In the genomic region with DNA sequence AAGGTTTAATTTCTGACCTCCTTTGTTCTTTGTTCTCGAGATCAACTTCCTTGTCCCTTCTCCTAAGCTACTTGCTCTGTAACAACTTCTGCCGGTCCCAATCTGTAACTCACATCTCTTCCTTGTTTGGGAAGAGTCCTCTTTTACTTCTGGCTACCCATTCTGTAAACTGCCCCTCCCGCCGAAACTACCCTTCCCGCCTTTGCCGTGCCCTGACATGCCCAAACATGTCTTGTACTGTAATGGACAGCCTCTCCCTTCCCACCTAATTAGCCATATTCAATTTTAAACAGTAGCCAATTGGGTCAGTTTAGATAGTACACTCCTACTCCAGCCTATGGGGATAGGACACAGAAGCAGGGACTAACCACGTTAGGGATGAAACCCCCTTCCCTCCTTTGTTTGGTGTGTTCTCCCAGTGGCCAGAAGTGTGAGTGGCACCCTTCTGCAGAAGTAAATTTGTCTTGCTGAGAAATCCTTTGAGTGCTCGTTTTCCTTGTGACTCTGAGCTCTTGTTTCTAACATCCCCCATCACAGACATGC, we compare ENCODE assay signal across 29 cellular contexts. TPM values are rescaled to one million over a fixed set of nuclear protein-coding genes. Genes with fewer than 3 reads are reported as not detected.
A peak's percentile ranks its signal among the peaks of the same experiment; 100 is the strongest.
DNase-seq lines count a peak whose midpoint lies in the region; FAIRE-seq and TF ChIP-seq lines count a peak whose summit lies in the region.
"Had no signal": no experiment of that assay in that cellular context is flagged by ENCODE, and none has a peak within 500 bp of the region (broad histone marks: within the 10 kb centered on the region; RNA-seq: fewer than 3 reads in every experiment).

No MANE protein-coding gene starts in this region.

- H3K4me3 Mint-ChIP-seq in nephron progenitor cell: peak overlapping the region; percentile 29
- H3K4me3 Mint-ChIP-seq: activated B cell treated with CpG ODN at 0.5 μM for 24 hours; CD8-positive, alpha-beta T cell; stimulated activated effector memory CD8-positive, alpha-beta T cell treated with anti-CD3 and anti-CD28 coated beads, Interleukin-12 subunit alpha, Interleukin-12 subunit beta, amount 100 ng/mL, for 72 hours had no signal

- CTCF ChIA-PET in H1 (lab: Charles Lee; ENCODE audit: partially characterized antibody): interaction anchor here (0.7 to 1.9 kb wide), 8 partner anchors 9 to 113 kb away, joined by 3 to 9 read pairs (median 4); no protein-coding TSS in a partner anchor

- 0 out of 2 replicates have a peak overlapping the region, but pooled peaks have one; percentile 61 for H2BK20ac ChIP-seq in H1 (ENCODE audit: low read length)

- no peak for TF ChIP-seq POLR2A in H1 (IDR thresholded peaks at IDR 0.05; ENCODE audit: control extremely low read depth in 1 of 2, low read depth in 2 of 2, low read length in 2 of 2)

- WGBS in H1 (ENCODE audit: extremely low coverage in 1 of 2, insufficient coverage in 1 of 2, insufficient read length in 1 of 2, insufficient replicate concordance in 2 of 2, low coverage in 1 of 2, low lambda C conversion rate in 2 of 2, missing lambda C conversion rate in 1 of 2), 2 experiments: 71% methylated on average over 8 of the region's 8 CpGs; no CpG with 5 or more reads in 1 of the 2 experiments
- 89% methylated on average over 8 of the region's 8 CpGs for WGBS in mesenchymal stem cell

- peak overlapping the region; percentile 97 for H3K27ac Mint-ChIP-seq in nephron progenitor cell
- H3K27ac Mint-ChIP-seq: activated B cell treated with CpG ODN at 0.5 μM for 24 hours; CD8-positive, alpha-beta T cell; stimulated activated effector memory CD8-positive, alpha-beta T cell treated with anti-CD3 and anti-CD28 coated beads, Interleukin-12 subunit alpha, Interleukin-12 subunit beta, amount 100 ng/mL, for 72 hours had no signal

- POLR2A ChIA-PET in H1 (lab: Charles Lee; ENCODE audit: partially characterized antibody): interaction anchor here (1.6 kb wide), 1 partner anchor 34 kb away, joined by 4 read pairs; no protein-coding TSS in a partner anchor

- TF ChIP-seq CTCF in H1 (IDR thresholded peaks at IDR 0.05; ENCODE audit: control extremely low read depth in 1 of 3, insufficient read depth in 1 of 3, low read depth in 1 of 3, low read length in 3 of 3): peak in 1 of 3 experiments; percentile 36; a peak in 1 of 4 replicates
- TF ChIP-seq CTCF in nephron progenitor cell (IDR thresholded peaks at IDR 0.05): no peak

- H3K4ac ChIP-seq in H1 (replicated peaks; ENCODE audit: insufficient read length, low read depth, low read length) (no peak overlapping the region), mesenchymal stem cell (ENCODE audit: low read depth in 1 of 2, low read length in 2 of 2) (no peak overlapping the region)

- H3K4me2 ChIP-seq in H1 (ENCODE audit: insufficient read depth in 1 of 2, low read depth in 2 of 2, low read length in 2 of 2) (no peak overlapping the region), mesenchymal stem cell (ENCODE audit: low read length, poor library complexity, severe bottlenecking) (no peak overlapping the region)

- H2BK15ac ChIP-seq in H1 (ENCODE audit: low read length) (no peak overlapping the region), mesenchymal stem cell (ENCODE audit: low read depth, poor library complexity, severe bottlenecking) (no peak overlapping the region)

- no peak overlapping the region for H3K23ac ChIP-seq in H1 (ENCODE audit: insufficient read length)
- H3K23ac ChIP-seq in mesenchymal stem cell (ENCODE audit: low read length in 2 of 2): no peak overlapping the region

- no peak overlapping the region for H3K4me3 ChIP-seq in H1 (ENCODE audit: extremely low read depth in 1 of 4, insufficient read depth in 2 of 4, low read depth in 3 of 4, low read length in 4 of 4)
- H3K4me3 ChIP-seq in mesenchymal stem cell (ENCODE audit: insufficient read depth in 1 of 2, low read depth in 1 of 2, low read length in 2 of 2): no peak overlapping the region
- H3K4me3 ChIP-seq: coronary artery, HAP-1, psoas muscle, SK-N-MC, skin epidermis had no signal

- H3K36me3 Mint-ChIP-seq in nephron progenitor cell (ENCODE audit: low read depth): peaks cover 83% of the 10 kb centered on the region
- H3K36me3 Mint-ChIP-seq: CD8-positive, alpha-beta T cell; stimulated activated effector memory CD8-positive, alpha-beta T cell treated with anti-CD3 and anti-CD28 coated beads, Interleukin-12 subunit alpha, Interleukin-12 subunit beta, amount 100 ng/mL, for 72 hours had no signal

- no peak; a peak in 1 of 4 replicates for TF ChIP-seq RAD21 in H1 (IDR thresholded peaks at IDR 0.05 in 1 of 2, conservative IDR thresholded peaks at IDR 0.05 in 1 of 2; ENCODE audit: low read depth in 2 of 2, low read length in 2 of 2)

- H3K79me1 ChIP-seq in H1 (ENCODE audit: low read depth, low read length) (no peaks in the 10 kb centered on the region), mesenchymal stem cell (replicated peaks; ENCODE audit: low read length, poor library complexity, severe bottlenecking) (peaks cover 15% of the 10 kb centered on the region)

- H4K8ac ChIP-seq in H1 (ENCODE audit: extremely low read depth, insufficient read depth, low read length) (no peak overlapping the region), mesenchymal stem cell (ENCODE audit: low read length) (no peak overlapping the region)

- H2BK5ac ChIP-seq in H1 (ENCODE audit: low read depth, low read length) (peak overlapping the region; percentile 85; the same call in 1 of the 2 replicates), mesenchymal stem cell (ENCODE audit: low read depth, low read length, poor library complexity, severe bottlenecking) (no peak overlapping the region)

- DNase-seq in HT1080 (ENCODE audit: low read depth) (peak; percentile 25), NCI-H748 (lab: John Stamatoyannopoulos, UW; ENCODE audit: unreplicated experiment) (peak; percentile 81), H1 (ENCODE audit: low read depth in 1 of 2, low spot score in 2 of 2) (no peak), nephron progenitor cell (no peak), cerebellar nuclear complex (lab: John Stamatoyannopoulos, UW) (no peak), NCI-H2107 (lab: John Stamatoyannopoulos, UW) (no peak), mesenchymal stem cell (no peak)
- DNase-seq: activated B cell treated with CpG ODN at 0.5 μM for 24 hours; activated CD4-positive, alpha-beta T cell treated with anti-CD3 and anti-CD28 coated beads, Interleukin-2, amount 50 U/mL, for 4 hours; activated CD8-positive, alpha-beta memory T cell treated with anti-CD3 and anti-CD28 coated beads, Interleukin-2, amount 50 U/mL, for 48 hours; activated effector memory CD4-positive, alpha-beta T cell treated with Interleukin-2 at 50 U/mL for 16 hours; CD8-positive, alpha-beta T cell; Kasumi-1; left ventricle myocardium superior; NCI-H1092 treated with DMSO at 0.1 percent for 48 hours; NCI-H2029; NCI-H446 treated with DMSO at 0.1 percent for 48 hours; NK-92 treated with Interleukin-12 subunit alpha and Interleukin-12 subunit beta, amount 100 ng/mL, for 24 hours; psoas muscle; stimulated activated CD4-positive, alpha-beta T cell treated with anti-CD3 and anti-CD28 coated beads, Interleukin-2, amount 100 ng/mL, for 24 hours; T-helper 9 cell had no signal

- no peak for TF ChIP-seq EP300 in H1 (IDR thresholded peaks at IDR 0.05; ENCODE audit: borderline replicate concordance in 1 of 2, low read depth in 2 of 2, low read length in 2 of 2)

- H3K18ac ChIP-seq in H1 (ENCODE audit: extremely low read depth, low read length) (peak overlapping the region; percentile 19; the same call in 1 of the 2 replicates), mesenchymal stem cell (ENCODE audit: low read depth in 1 of 2, low read length in 2 of 2) (no peak overlapping the region)

- H4K20me1 ChIP-seq in H1 (replicated peaks in 1 of 2; ENCODE audit: control insufficient read depth in 1 of 2, insufficient read depth in 2 of 2, low read length in 2 of 2): no peaks in the 10 kb centered on the region

- peak; percentile 92 for FAIRE-seq in H1 (lab: Jason Lieb, UNC)
- FAIRE-seq: endometrium, G401.6 had no signal

- H3K27me3 ChIP-seq in H1 (replicated peaks in 1 of 4; ENCODE audit: control insufficient read depth in 3 of 4, extremely low read depth in 1 of 4, insufficient read depth in 3 of 4, low read length in 3 of 4) (no peaks in the 10 kb centered on the region), mesenchymal stem cell (ENCODE audit: control insufficient read depth in 1 of 2, insufficient read depth in 1 of 2, low read length in 2 of 2) (no peaks in the 10 kb centered on the region)
- H3K27me3 ChIP-seq: neutrophil had no signal

- H3K36me3 ChIP-seq in H1 (ENCODE audit: control insufficient read depth in 2 of 4, insufficient read depth in 4 of 4, low read length in 3 of 4) (no peaks in the 10 kb centered on the region; a peak in 2 of 8 replicates), mesenchymal stem cell (ENCODE audit: control insufficient read depth in 1 of 2, insufficient read depth in 2 of 2, low read depth in 1 of 2, low read length in 2 of 2) (no peaks in the 10 kb centered on the region)
- H3K36me3 ChIP-seq: HAP-1, neutrophil had no signal

- H3K56ac ChIP-seq in H1 (replicated peaks; ENCODE audit: insufficient read length, low read depth, low read length): no peak overlapping the region

- H3K23me2 ChIP-seq in H1 (ENCODE audit: low read depth, low read length): no peaks in the 10 kb centered on the region

- H2BK120ac ChIP-seq in H1 (replicated peaks; ENCODE audit: low read depth, low read length) (no peak overlapping the region), mesenchymal stem cell (ENCODE audit: low read depth, low read length) (no peak overlapping the region)

- no peak overlapping the region for H3K14ac ChIP-seq in H1 (ENCODE audit: insufficient read length)
- no peak overlapping the region for H3K14ac ChIP-seq in mesenchymal stem cell (ENCODE audit: low read length in 2 of 2)

- peaks cover 0 to 5% of the 10 kb centered on the region in 2 experiments; a peak in 2 of 4 replicates for H3K79me2 ChIP-seq in H1 (ENCODE audit: control insufficient read depth in 1 of 2, insufficient read depth in 2 of 2, low read length in 2 of 2)

- peaks cover 70% of the 10 kb centered on the region for H3K9me3 Mint-ChIP-seq in nephron progenitor cell

- H2AFZ ChIP-seq in H1 (ENCODE audit: low read length): 0 out of 2 replicates have a peak overlapping the region, but pooled peaks have one; percentile 6
- no peak overlapping the region for H2AFZ ChIP-seq in mesenchymal stem cell (ENCODE audit: low read depth, low read length)

- no peaks in the 10 kb centered on the region for H3K9me3 ChIP-seq in H1 (ENCODE audit: insufficient read depth in 2 of 2, low read depth in 1 of 2, low read length in 1 of 2)
- no peaks in the 10 kb centered on the region for H3K9me3 ChIP-seq in mesenchymal stem cell (ENCODE audit: control insufficient read depth, low read length)
- H3K9me3 ChIP-seq: HAP-1, neutrophil, psoas muscle had no signal

- peaks cover 20% of the 10 kb centered on the region for H3K4me1 Mint-ChIP-seq in nephron progenitor cell
- H3K4me1 Mint-ChIP-seq: activated B cell treated with CpG ODN at 0.5 μM for 24 hours; stimulated activated effector memory CD8-positive, alpha-beta T cell treated with anti-CD3 and anti-CD28 coated beads, Interleukin-12 subunit alpha, Interleukin-12 subunit beta, amount 100 ng/mL, for 72 hours had no signal

- H2BK12ac ChIP-seq in H1 (ENCODE audit: low read depth, low read length) (no peak overlapping the region), mesenchymal stem cell (ENCODE audit: low read length in 2 of 2) (no peak overlapping the region)

- H4K91ac ChIP-seq in H1 (replicated peaks; ENCODE audit: insufficient read length, low read length): no peak overlapping the region
- H4K91ac ChIP-seq in mesenchymal stem cell (ENCODE audit: low read length): no peak overlapping the region

- no peak overlapping the region for H2AK5ac ChIP-seq in H1 (ENCODE audit: low read depth, low read length)
- H2AK5ac ChIP-seq in mesenchymal stem cell (ENCODE audit: low read length, severe bottlenecking): no peak overlapping the region

- H3K9ac ChIP-seq in H1 (replicated peaks in 1 of 4; ENCODE audit: extremely low read depth in 1 of 4, low read depth in 3 of 4, low read length in 3 of 4): 0 out of 7 replicates have a peak overlapping the region, but pooled peaks of 2 of the 4 experiments have one; percentile 10 to 28
- no peak overlapping the region for H3K9ac ChIP-seq in mesenchymal stem cell (ENCODE audit: low read length)

- H4K5ac ChIP-seq in H1 (ENCODE audit: insufficient read length, low read depth, low read length): no peak overlapping the region

- H3K27ac ChIP-seq in H1 (ENCODE audit: low read depth, low read length): peak overlapping the region; percentile 5; the same call in 1 of the 2 replicates
- H3K27ac ChIP-seq in mesenchymal stem cell (ENCODE audit: low read length, poor library complexity, severe bottlenecking): no peak overlapping the region
- H3K27ac ChIP-seq: coronary artery, neutrophil, psoas muscle, SK-N-MC, skin epidermis had no signal

- peaks cover 2% of the 10 kb centered on the region for H3K27me3 Mint-ChIP-seq in nephron progenitor cell (ENCODE audit: low read depth, poor library complexity)

- H3K4me1 ChIP-seq in H1 (replicated peaks in 1 of 4; ENCODE audit: control insufficient read depth in 3 of 4, insufficient read depth in 4 of 4, low read length in 3 of 4) (peaks cover 0 to 5% (median 1%) of the 10 kb centered on the region in 4 experiments; a peak in 1 of 7 replicates), mesenchymal stem cell (ENCODE audit: control insufficient read depth, insufficient read depth, low read depth, low read length) (no peaks in the 10 kb centered on the region)
- H3K4me1 ChIP-seq: HAP-1, psoas muscle had no signal

RNA-seq across cellular contexts. Expression of gene SACS, which starts 34.2 kb away (rescaled TPM):
- total RNA-seq in HT1080 (2014; rRNA removed; shearing (Covaris generic)): 56.0 and 73.0 TPM in 2 replicates
- polyA plus RNA-seq in HT1080 (2015; cell fraction: cytosol; rRNA removed): 17.8 and 27.7 TPM in 2 replicates
- polyA plus RNA-seq in HT1080 (2015; cell fraction: nucleus; rRNA removed): 74.5 and 83.0 TPM in 2 replicates
- 51.3 and 54.2 TPM in 2 replicates for total RNA-seq in H1 (2021; fragmentation: NEBNext Ultra II Directional; extraction: Animal tissue kit (Norgen Biotek cat#: 25700))
- polyA plus RNA-seq in H1 (2011; rRNA removed): 11.0 and 17.4 TPM in 2 replicates
- 14.2 TPM for polyA plus RNA-seq in H1 (2011; cell fraction: cytosol; rRNA removed)
- polyA plus RNA-seq in H1 (2011; cell fraction: nucleus; rRNA removed): 54.3 TPM
- polyA plus RNA-seq in H1 (2012, experiment 1 of 2): 9.6 to 23.4 TPM (median 16.3 TPM) in 4 replicates
- 1.5 TPM for polyA plus RNA-seq in H1 (2012, experiment 2 of 2)
- 23.0 TPM for polyA plus RNA-seq in H1 (2013, experiment 1 of 2)
- polyA plus RNA-seq in H1 (2013, experiment 2 of 2): 18.6 TPM
- polyA minus RNA-seq in H1 (2011; rRNA and poly(A)+ RNA removed): 171 and 240 TPM in 2 replicates
- 50.0 TPM for polyA minus RNA-seq in H1 (2011; cell fraction: cytosol; rRNA and poly(A)+ RNA removed)
- 177 TPM for polyA minus RNA-seq in H1 (2011; cell fraction: nucleus; rRNA and poly(A)+ RNA removed)
- polyA plus RNA-seq in mesenchymal stem cell (2013, experiment 1 of 2): 7.1 TPM
- 6.5 TPM for polyA plus RNA-seq in mesenchymal stem cell (2013, experiment 2 of 2)

Comparison
In these comparisons a context has a peak if more than half of its experiments do, and no peak if none do; other contexts are left out.
1. DNase-seq: peak in HT1080 (single experiment) and NCI-H748 (single experiment); none in H1 (0 of 2), nephron progenitor cell (single experiment), cerebellar nuclear complex (0 of 2), NCI-H2107 (single experiment) and mesenchymal stem cell (single experiment).